Comparison of ENCODE assay signal across 22 cellular contexts in genomic region chr12:94227066-94227465, GRCh38.
"Had no signal": no experiment of that assay in that cellular context is flagged by ENCODE, and none has a peak within 500 bp of the region (broad histone marks: within the 10 kb centered on the region; RNA-seq: fewer than 3 reads in every experiment).

No MANE protein-coding gene starts in this region.

- H3K27ac ChIP-seq: epithelial cell of prostate, foreskin keratinocyte, gastroesophageal sphincter, heart left ventricle, hepatocyte, left lung, parathyroid adenoma, right lobe of liver, stomach, thyroid gland had no signal

- H3K4me3 ChIP-seq: gastroesophageal sphincter, heart left ventricle, hepatocyte, left lung, mucosa of descending colon, right lobe of liver, stomach, thyroid gland had no signal

- H3K36me3 ChIP-seq: gastroesophageal sphincter, right lobe of liver, stomach, thyroid gland had no signal

- H3K9me3 ChIP-seq: gastroesophageal sphincter, heart left ventricle, left lung, mucosa of descending colon, right lobe of liver, stomach, thyroid gland had no signal

- ATAC-seq: esophagus mucosa; foreskin keratinocyte; gastroesophageal sphincter; heart left ventricle; left lung; mucosa of descending colon; natural killer cell treated with Interleukin-12 subunit alpha and Interleukin-12 subunit beta and Interleukin-15 and Interleukin-18, amount 100 ng/mL, for 72 hours; right lobe of liver had no signal

- H3K4me1 ChIP-seq: foreskin keratinocyte, gastroesophageal sphincter, heart left ventricle, left lung, parathyroid adenoma, right lobe of liver, stomach, thyroid gland had no signal

- H3K27me3 ChIP-seq: gastroesophageal sphincter, heart left ventricle, left lung, right lobe of liver, stomach, thyroid gland had no signal

- DNase-seq: effector CD8-positive, alpha-beta T cell; endodermal cell; foreskin keratinocyte; heart left ventricle; kidney; left lung; mesenchymal stem cell; mucosa of descending colon; naive B cell; right lobe of liver; small intestine; stimulated activated CD4-positive, alpha-beta T cell treated with anti-CD3 and anti-CD28 coated beads, Interleukin-15, amount 100 ng/mL, for 24 hours; stimulated activated CD4-positive, alpha-beta T cell treated with anti-CD3 and anti-CD28 coated beads, Interleukin-2, amount 100 ng/mL, for 48 hours; stimulated activated naive CD4-positive, alpha-beta T cell treated with Interleukin-2 at 50 U/mL for 16 hours; stomach; thyroid gland had no signal
